ENCODE assay signal across 7 cellular contexts in the genomic region with DNA sequence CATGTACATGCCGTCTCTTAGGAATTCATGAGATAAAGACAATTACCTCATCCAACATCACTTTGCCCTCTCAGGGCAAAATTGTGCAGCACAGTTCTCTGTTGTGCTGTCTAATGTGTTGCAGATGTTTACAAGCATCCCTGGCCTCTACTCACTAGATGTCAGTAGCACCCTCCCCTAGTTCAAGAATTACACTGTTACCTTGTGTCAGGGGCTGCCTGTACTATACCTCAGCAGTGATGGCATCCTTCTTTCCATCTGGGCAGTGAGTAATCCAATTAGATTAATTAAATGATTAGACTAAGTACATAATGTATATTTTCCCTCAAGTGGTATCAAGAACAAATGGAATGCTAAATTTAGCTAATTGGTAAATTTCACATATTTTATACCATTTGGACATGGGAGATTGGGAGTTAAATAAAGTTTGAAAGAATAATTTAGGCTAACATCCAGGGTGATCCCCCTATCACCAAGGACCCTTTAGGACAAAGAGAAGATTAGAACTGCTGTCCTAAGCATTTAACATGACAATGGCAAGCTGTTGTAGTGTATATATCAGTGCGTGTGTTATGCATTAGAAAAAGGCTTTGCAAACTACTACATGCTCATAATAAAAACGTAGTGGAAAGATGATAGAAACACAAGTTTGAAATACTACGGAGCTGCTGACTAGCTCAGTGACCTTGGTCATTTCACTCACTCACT.
DNase-seq lines count a peak whose midpoint lies in the region; ATAC-seq, FAIRE-seq and TF ChIP-seq lines count a peak whose summit lies in the region.
"Not testable (repeated sequence)": the region's sequence is repeated elsewhere in the genome, so short reads cannot be mapped to it uniquely, and the experiment has no call there.

No MANE protein-coding gene starts in this region.

- not testable (repeated sequence) for TF ChIP-seq POLR2A in H1 (IDR thresholded peaks at IDR 0.05; ENCODE audit: control extremely low read depth in 1 of 2, low read depth in 2 of 2, low read length in 2 of 2)

- not testable (repeated sequence) for H3K79me2 ChIP-seq in H1 (ENCODE audit: control insufficient read depth in 1 of 2, insufficient read depth in 2 of 2, low read length in 2 of 2)

- not testable (repeated sequence) for H3K9ac ChIP-seq in H1 (replicated peaks in 1 of 4; ENCODE audit: extremely low read depth in 1 of 4, low read depth in 3 of 4, low read length in 3 of 4)

- TF ChIP-seq EP300 in H1 (IDR thresholded peaks at IDR 0.05; ENCODE audit: borderline replicate concordance in 1 of 2, low read depth in 2 of 2, low read length in 2 of 2): not testable (repeated sequence)

- H4K91ac ChIP-seq in H1 (replicated peaks; ENCODE audit: insufficient read length, low read length): not testable (repeated sequence)

- H2BK12ac ChIP-seq in H1 (ENCODE audit: low read depth, low read length): not testable (repeated sequence)

- H2AFZ ChIP-seq in H1 (ENCODE audit: low read length): not testable (repeated sequence)

- H3K23me2 ChIP-seq in H1 (ENCODE audit: low read depth, low read length): not testable (repeated sequence)

- WGBS in H1 (ENCODE audit: extremely low coverage in 1 of 2, insufficient coverage in 1 of 2, insufficient read length in 1 of 2, insufficient replicate concordance in 2 of 2, low coverage in 1 of 2, low lambda C conversion rate in 2 of 2, missing lambda C conversion rate in 1 of 2), 2 experiments: 57% methylated on average over 4 of the region's 4 CpGs; no CpG with 5 or more reads in 1 of the 2 experiments

- CTCF ChIA-PET in H1 (lab: Charles Lee; ENCODE audit: partially characterized antibody): not testable (repeated sequence)

- not testable (repeated sequence) for H2BK120ac ChIP-seq in H1 (replicated peaks; ENCODE audit: low read depth, low read length)

- not testable (repeated sequence) for H3K4ac ChIP-seq in H1 (replicated peaks; ENCODE audit: insufficient read length, low read depth, low read length)

- not testable (repeated sequence) for H2BK15ac ChIP-seq in H1 (ENCODE audit: low read length)

- not testable (repeated sequence) for H4K8ac ChIP-seq in H1 (ENCODE audit: extremely low read depth, insufficient read depth, low read length)

- not testable (repeated sequence) for H3K4me1 ChIP-seq in H1 (replicated peaks in 1 of 4; ENCODE audit: control insufficient read depth in 3 of 4, insufficient read depth in 4 of 4, low read length in 3 of 4)

- H3K23ac ChIP-seq in H1 (ENCODE audit: insufficient read length): not testable (repeated sequence)

- H3K36me3 ChIP-seq in H1 (ENCODE audit: control insufficient read depth in 2 of 4, insufficient read depth in 4 of 4, low read length in 3 of 4): not testable (repeated sequence)

- POLR2A ChIA-PET in H1 (lab: Charles Lee; ENCODE audit: partially characterized antibody): not testable (repeated sequence)

- ATAC-seq in HG02642 (IDR thresholded peaks at IDR 0.05; ENCODE audit: poor library complexity, unreplicated experiment) (peak; percentile 54), HG03159 (IDR thresholded peaks at IDR 0.05; ENCODE audit: unreplicated experiment) (peak; percentile 45)

- FAIRE-seq in GM19239 (lab: Jason Lieb, UNC): peak; percentile 51
- FAIRE-seq in H1 (lab: Jason Lieb, UNC): not testable (repeated sequence)

- not testable (repeated sequence) for H3K14ac ChIP-seq in H1 (ENCODE audit: insufficient read length)

- peak; percentile 31 to 45 for TF ChIP-seq RAD21 in H1 (IDR thresholded peaks at IDR 0.05 in 1 of 2, conservative IDR thresholded peaks at IDR 0.05 in 1 of 2; ENCODE audit: low read depth in 2 of 2, low read length in 2 of 2)

- H4K5ac ChIP-seq in H1 (ENCODE audit: insufficient read length, low read depth, low read length): not testable (repeated sequence)

- not testable (repeated sequence) for H3K79me1 ChIP-seq in H1 (ENCODE audit: low read depth, low read length)

- H2AK5ac ChIP-seq in H1 (ENCODE audit: low read depth, low read length): not testable (repeated sequence)

- not testable (repeated sequence) for DNase-seq in GM19239 (ENCODE audit: insufficient read length, low spot score); H1 (ENCODE audit: low read depth in 1 of 2, low spot score in 2 of 2)
- DNase-seq in NCI-H1417 (lab: John Stamatoyannopoulos, UW) (peak in 2 of 3 experiments; percentile 3 to 20), SK-N-DZ (ENCODE audit: low spot score) (peak; percentile 13)

- not testable (repeated sequence) for H3K27ac ChIP-seq in H1 (ENCODE audit: low read depth, low read length)

- H3K56ac ChIP-seq in H1 (replicated peaks; ENCODE audit: insufficient read length, low read depth, low read length): not testable (repeated sequence)

- H3K9me3 ChIP-seq in H1 (ENCODE audit: insufficient read depth in 2 of 2, low read depth in 1 of 2, low read length in 1 of 2): not testable (repeated sequence)

- not testable (repeated sequence) for H3K18ac ChIP-seq in H1 (ENCODE audit: extremely low read depth, low read length)

- H2BK20ac ChIP-seq in H1 (ENCODE audit: low read length): not testable (repeated sequence)

- H3K4me2 ChIP-seq in H1 (ENCODE audit: insufficient read depth in 1 of 2, low read depth in 2 of 2, low read length in 2 of 2): peak overlapping the region in 1 of 2 experiments; percentile 28; a peak in 1 of 4 replicates

- TF ChIP-seq CTCF in GM12873 (IDR thresholded peaks at IDR 0.05; ENCODE audit: insufficient read depth, low read depth, low read length, missing control alignments): peak; percentile 19
- peak in 1 of 3 experiments; percentile 8; a peak in 1 of 4 replicates for TF ChIP-seq CTCF in H1 (IDR thresholded peaks at IDR 0.05; ENCODE audit: control extremely low read depth in 1 of 3, insufficient read depth in 1 of 3, low read depth in 1 of 3, low read length in 3 of 3)

- not testable (repeated sequence) for H3K27me3 ChIP-seq in H1 (replicated peaks in 1 of 4; ENCODE audit: control insufficient read depth in 3 of 4, extremely low read depth in 1 of 4, insufficient read depth in 3 of 4, low read length in 3 of 4)

- H3K4me3 ChIP-seq in H1 (ENCODE audit: extremely low read depth in 1 of 4, insufficient read depth in 2 of 4, low read depth in 3 of 4, low read length in 4 of 4): not testable (repeated sequence)

- not testable (repeated sequence) for H2BK5ac ChIP-seq in H1 (ENCODE audit: low read depth, low read length)

- not testable (repeated sequence) for H4K20me1 ChIP-seq in H1 (replicated peaks in 1 of 2; ENCODE audit: control insufficient read depth in 1 of 2, insufficient read depth in 2 of 2, low read length in 2 of 2)

TF ChIP-seq in H1, 55 proteins besides CTCF, POLR2A, EP300 and RAD21:
- TF ChIP-seq POU5F1 (IDR thresholded peaks at IDR 0.05; ENCODE audit: low read depth, low read length): 0 out of 2 replicates have a peak, but pooled peaks have one; percentile 18
